In genomic region chr4:2194556-2194955, GRCh38 we compare ENCODE assay signal across 14 cellular contexts. TPM values are rescaled to one million over a fixed set of nuclear protein-coding genes. Genes with fewer than 3 reads are reported as not detected.
A peak's percentile ranks its signal among the peaks of the same experiment; 100 is the strongest.
DNase-seq lines count a peak whose midpoint lies in the region; ATAC-seq and TF ChIP-seq lines count a peak whose summit lies in the region.
"Had no signal": no experiment of that assay in that cellular context is flagged by ENCODE, and none has a peak within 500 bp of the region (broad histone marks: within the 10 kb centered on the region; RNA-seq: fewer than 3 reads in every experiment).

No MANE protein-coding gene starts in this region.

- no peak overlapping the region for H3K9ac ChIP-seq in IMR-90 (ENCODE audit: low read depth, low read length)

- no peak overlapping the region for H2BK20ac ChIP-seq in IMR-90 (ENCODE audit: low read depth, low read length)

- no peak overlapping the region for H3K27ac ChIP-seq in IMR-90 (ENCODE audit: insufficient read depth, low read length)
- H3K27ac ChIP-seq in hepatocyte: peak overlapping the region; percentile 84

- no peak overlapping the region for H4K8ac ChIP-seq in IMR-90 (ENCODE audit: low read depth in 2 of 2, low read length in 2 of 2)

- H3K27ac Mint-ChIP-seq in stimulated activated naive CD8-positive, alpha-beta T cell treated with anti-CD3 and anti-CD28 coated beads, Interleukin-15, amount 100 ng/mL, for 72 hours: no peak overlapping the region
- H3K27ac Mint-ChIP-seq: B cell; CD4-positive, alpha-beta T cell; GM23338 had no signal

- dilution Hi-C loops in IMR-90 (cut with HindIII; ENCODE audit: low sequenced_read_pairs, unreplicated experiment): no loop called here

- no peak overlapping the region for H3K14ac ChIP-seq in IMR-90 (replicated peaks; ENCODE audit: low read depth, low read length)

- H2BK15ac ChIP-seq in IMR-90 (ENCODE audit: low read depth, low read length): no peak overlapping the region

- no peak overlapping the region for H3K23ac ChIP-seq in IMR-90 (ENCODE audit: low read depth, low read length)

- TF ChIP-seq CTCF in IMR-90 (conservative IDR thresholded peaks at IDR 0.05; ENCODE audit: low read depth, low read length): no peak
- TF ChIP-seq CTCF in hepatocyte (IDR thresholded peaks at IDR 0.05; ENCODE audit: poor library complexity): no peak
- TF ChIP-seq CTCF in foreskin fibroblast (IDR thresholded peaks at IDR 0.05; ENCODE audit: low read depth, low read length): no peak

- TF ChIP-seq POLR2A in IMR-90 (IDR thresholded peaks at IDR 0.05; ENCODE audit: low read depth, low read length): no peak

- no peaks in the 10 kb centered on the region for H3K4me1 ChIP-seq in IMR-90 (ENCODE audit: control insufficient read depth, insufficient read depth, low read length)
- peaks cover 9% of the 10 kb centered on the region for H3K4me1 ChIP-seq in hepatocyte (ENCODE audit: insufficient read depth)

- no peak overlapping the region for H3K4me3 ChIP-seq in IMR-90 (ENCODE audit: insufficient read depth, low read depth, low read length)
- H3K4me3 ChIP-seq in hepatocyte: no peak overlapping the region
- no peak overlapping the region for H3K4me3 ChIP-seq in foreskin fibroblast (ENCODE audit: low read depth in 1 of 2, low read length in 2 of 2)
- H3K4me3 ChIP-seq: GM23338 had no signal

- no peak overlapping the region for H2BK5ac ChIP-seq in IMR-90 (ENCODE audit: low read depth, low read length, poor library complexity, severe bottlenecking)

- H3K79me1 ChIP-seq in IMR-90 (ENCODE audit: low read depth in 1 of 2, low read length in 2 of 2): no peaks in the 10 kb centered on the region

- CTCF ChIA-PET in IMR-90 (lab: Yijun Ruan, JAX): interaction anchor here (1.2 kb wide), 1 partner anchor 25 kb away, joined by 3 read pairs; no protein-coding TSS in a partner anchor

- no peaks in the 10 kb centered on the region for H3K79me2 ChIP-seq in hepatocyte

- H2AK5ac ChIP-seq in IMR-90 (ENCODE audit: low read depth, low read length): no peak overlapping the region

- H3K4ac ChIP-seq in IMR-90 (ENCODE audit: low read depth, low read length): no peak overlapping the region

- DNase-seq in IMR-90 (peak; percentile 10), amniotic epithelial cell (ENCODE audit: low read depth) (peak; percentile 37), hepatocyte (ENCODE audit: low spot score) (peak; percentile 71), renal cortical epithelial cell (ENCODE audit: low read depth) (peak; percentile 6), foreskin fibroblast (no peak), GM19240 (ENCODE audit: insufficient read length, low spot score) (no peak)
- DNase-seq in stimulated activated naive CD8-positive, alpha-beta T cell treated with anti-CD3 and anti-CD28 coated beads, Interleukin-15, amount 100 ng/mL, for 72 hours: no peak
- DNase-seq: C1 segment of cervical spinal cord; Calu3; CD4-positive, alpha-beta T cell; DMS 273 treated with DMSO at 0.1 percent for 48 hours; H7 had no signal

- H3K56ac ChIP-seq in IMR-90 (ENCODE audit: extremely low read depth, insufficient read depth, low read length): no peak overlapping the region

- no TSS peak for BruUV-seq in IMR-90 (replicated peaks; lab: Mats Ljungman, UMichigan)

- H4K5ac ChIP-seq in IMR-90 (ENCODE audit: low read depth, low read length): no peak overlapping the region

- H3K9me1 ChIP-seq in IMR-90 (ENCODE audit: insufficient read depth, low read length): no peaks in the 10 kb centered on the region

- H3K9me3 Mint-ChIP-seq in stimulated activated naive CD8-positive, alpha-beta T cell treated with anti-CD3 and anti-CD28 coated beads, Interleukin-15, amount 100 ng/mL, for 72 hours: no peaks in the 10 kb centered on the region
- H3K9me3 Mint-ChIP-seq: CD4-positive, alpha-beta T cell; GM23338 had no signal

- H4K20me1 ChIP-seq in IMR-90 (ENCODE audit: insufficient read depth, low read length) (no peaks in the 10 kb centered on the region), hepatocyte (ENCODE audit: insufficient read depth, poor library complexity, severe bottlenecking) (no peaks in the 10 kb centered on the region)

- TF ChIP-seq RAD21 in IMR-90 (IDR thresholded peaks at IDR 0.05; ENCODE audit: low read length): no peak

- H3K4me2 ChIP-seq in IMR-90 (ENCODE audit: low read depth, low read length) (no peak overlapping the region), hepatocyte (no peak overlapping the region)
- H3K4me2 ChIP-seq: GM23338 had no signal

- no peak overlapping the region for H2AK9ac ChIP-seq in IMR-90 (replicated peaks; ENCODE audit: low read depth, low read length, poor library complexity)

- no peaks in the 10 kb centered on the region for H3K4me1 Mint-ChIP-seq in stimulated activated naive CD8-positive, alpha-beta T cell treated with anti-CD3 and anti-CD28 coated beads, Interleukin-15, amount 100 ng/mL, for 72 hours
- H3K4me1 Mint-ChIP-seq: B cell had no signal

- WGBS in IMR-90 (ENCODE audit: extremely low coverage in 2 of 2, insufficient read length in 1 of 2), 2 experiments: no CpG with 5 or more reads among the region's 3 CpGs
- 59% methylated on average over 3 of the region's 3 CpGs for WGBS in hepatocyte (ENCODE audit: low lambda C conversion rate, missing lambda C conversion rate)

- ATAC-seq in IMR-90 (ENCODE audit: low read depth): no peak
- no peak for ATAC-seq in stimulated activated naive CD8-positive, alpha-beta T cell treated with anti-CD3 and anti-CD28 coated beads, Interleukin-15, amount 100 ng/mL, for 72 hours
- ATAC-seq: GM23338 had no signal

- no peaks in the 10 kb centered on the region for H3K27me3 Mint-ChIP-seq in stimulated activated naive CD8-positive, alpha-beta T cell treated with anti-CD3 and anti-CD28 coated beads, Interleukin-15, amount 100 ng/mL, for 72 hours
- H3K27me3 Mint-ChIP-seq: B cell; CD4-positive, alpha-beta T cell had no signal

- no peaks in the 10 kb centered on the region for H3K9me2 ChIP-seq in hepatocyte (replicated peaks; ENCODE audit: insufficient read depth)

- in situ Hi-C loops in IMR-90 (cut with MboI; ENCODE audit: low sequenced_read_pairs): no loop called here

- no peak overlapping the region for H2AFZ ChIP-seq in IMR-90 (replicated peaks; ENCODE audit: low read length, poor library complexity)
- H2AFZ ChIP-seq in hepatocyte: no peak overlapping the region
- H2AFZ ChIP-seq: GM23338 had no signal

- H3K27me3 ChIP-seq in IMR-90 (ENCODE audit: control insufficient read depth, insufficient read depth, low read length): no peaks in the 10 kb centered on the region
- H3K27me3 ChIP-seq in hepatocyte: no peaks in the 10 kb centered on the region

- H3K9me3 ChIP-seq in IMR-90 (ENCODE audit: control insufficient read depth, insufficient read depth, low read length) (no peaks in the 10 kb centered on the region), hepatocyte (ENCODE audit: low read depth) (no peaks in the 10 kb centered on the region)

- H3K4me3 Mint-ChIP-seq in stimulated activated naive CD8-positive, alpha-beta T cell treated with anti-CD3 and anti-CD28 coated beads, Interleukin-15, amount 100 ng/mL, for 72 hours: no peak overlapping the region
- H3K4me3 Mint-ChIP-seq: B cell; CD4-positive, alpha-beta T cell; GM23338 had no signal

- intact Hi-C loops in IMR-90 (cut with micrococcal nuclease): no loop called here

- no peak overlapping the region for H2BK120ac ChIP-seq in IMR-90 (ENCODE audit: low read depth, low read length)

- POLR2A ChIA-PET in IMR-90 (lab: Charles Lee; ENCODE audit: unreplicated experiment): no interaction called here

- no peak overlapping the region for H3K18ac ChIP-seq in IMR-90 (ENCODE audit: low read depth, low read length)

- H3K36me3 ChIP-seq in IMR-90 (ENCODE audit: control insufficient read depth, insufficient read depth, low read length): no peaks in the 10 kb centered on the region
- H3K36me3 ChIP-seq in hepatocyte (replicated peaks; ENCODE audit: insufficient read depth, low read depth): no peaks in the 10 kb centered on the region

- H4K91ac ChIP-seq in IMR-90 (ENCODE audit: insufficient read depth, low read depth, low read length): no peak overlapping the region

TF ChIP-seq in IMR-90, 13 proteins besides CTCF, POLR2A, EP300 and RAD21 (continues in another document):
- TF ChIP-seq MAZ (IDR thresholded peaks at IDR 0.05; ENCODE audit: borderline replicate concordance, low read depth, low read length) (no peak), FOS (IDR thresholded peaks at IDR 0.05; ENCODE audit: low read depth, low read length) (no peak), ELK1 (IDR thresholded peaks at IDR 0.05; ENCODE audit: borderline replicate concordance, low read depth, low read length) (no peak), BHLHE40 (IDR thresholded peaks at IDR 0.05; ENCODE audit: low read depth, low read length) (no peak), SMC3 (IDR thresholded peaks at IDR 0.05; ENCODE audit: low read depth, low read length) (no peak), NFE2L2 (IDR thresholded peaks at IDR 0.05; ENCODE audit: low read depth, low read length) (no peak), CHD1 (IDR thresholded peaks at IDR 0.05; ENCODE audit: low read depth, low read length) (no peak), RCOR1 (IDR thresholded peaks at IDR 0.05; ENCODE audit: insufficient replicate concordance, low read length) (no peak), MAFK (IDR thresholded peaks at IDR 0.05; ENCODE audit: low read depth, low read length) (no peak)

RNA-seq across cellular contexts. Expression of gene HAUS3, which starts 47.4 kb away (rescaled TPM):
- total RNA-seq in IMR-90 (2012; rRNA removed): 4.3 and 6.9 TPM in 2 replicates
- 3.6 and 4.8 TPM in 2 replicates for polyA plus RNA-seq in IMR-90 (2012; rRNA removed)
- polyA plus RNA-seq in IMR-90 (2012; cell fraction: cytosol; rRNA removed): 3.0 and 5.8 TPM in 2 replicates
- 9.9 and 13.2 TPM in 2 replicates for polyA plus RNA-seq in IMR-90 (2012; cell fraction: nucleus; rRNA removed; ENCODE audit: low replicate concordance)
- total RNA-seq in hepatocyte: 9.8 and 13.4 TPM in 2 replicates
- polyA plus RNA-seq in hepatocyte: 7.1 and 10.7 TPM in 2 replicates
- total RNA-seq in renal cortical epithelial cell: 6.9 and 12.6 TPM in 2 replicates

RNA-seq across cellular contexts. Expression of gene POLN, which starts 47.4 kb away (rescaled TPM):
- total RNA-seq in IMR-90 (2012; rRNA removed) (0.72 and 1.1 TPM in 2 replicates), hepatocyte (2.0 and 3.9 TPM in 2 replicates), renal cortical epithelial cell (1.2 and 5.5 TPM in 2 replicates)
- polyA plus RNA-seq in IMR-90 (2012; rRNA removed) (0.63 and 0.82 TPM in 2 replicates), hepatocyte (1.7 and 3.0 TPM in 2 replicates)
- polyA plus RNA-seq in IMR-90 (2012; cell fraction: cytosol; rRNA removed): 0.03 and 0.63 TPM in 2 replicates
- polyA plus RNA-seq in IMR-90 (2012; cell fraction: nucleus; rRNA removed; ENCODE audit: low replicate concordance): 3.3 and 5.4 TPM in 2 replicates

Comparison
In these comparisons a context has a peak if more than half of its experiments do, and no peak if none do; other contexts are left out.
1. DNase-seq: peak in IMR-90 (single experiment), amniotic epithelial cell (single experiment), hepatocyte (single experiment) and renal cortical epithelial cell (single experiment); none in stimulated activated naive CD8-positive, alpha-beta T cell treated with anti-CD3 and anti-CD28 coated beads, Interleukin-15, amount 100 ng/mL, for 72 hours (0 of 2), foreskin fibroblast (0 of 2) and GM19240 (single experiment).